In the genomic region with DNA sequence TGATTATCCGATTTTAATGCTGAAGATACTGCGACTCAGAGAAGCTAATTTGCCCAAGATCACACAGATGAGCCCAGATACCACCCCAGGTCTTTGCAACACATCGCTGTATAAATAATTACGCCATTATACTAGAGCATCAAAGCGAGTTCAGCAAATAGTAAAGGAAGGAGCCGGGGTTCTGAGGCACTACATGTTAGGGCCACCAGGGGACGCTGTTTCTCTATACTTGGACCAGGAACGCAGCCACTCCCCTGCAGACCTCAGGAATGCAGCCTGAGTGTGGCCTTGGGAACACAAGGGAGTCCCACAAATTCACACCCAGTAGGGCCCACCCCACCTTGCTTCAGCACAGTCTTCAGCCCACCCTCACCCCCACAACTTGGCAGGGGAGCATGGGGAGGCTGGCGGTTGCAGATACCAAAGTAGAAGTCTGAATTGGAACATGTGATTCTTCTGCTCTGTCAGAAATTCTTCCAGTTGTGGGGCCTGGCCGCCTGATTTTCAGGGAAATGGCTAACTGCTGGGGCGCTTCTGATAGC, we compare ENCODE assay signal across 1 cellular context.
TF ChIP-seq lines count a peak whose summit lies in the region.

No MANE protein-coding gene starts in this region.

TF ChIP-seq in SK-N-SH treated with all-trans-retinoic acid at 6 μM for 48 hours, 23 proteins besides CTCF, POLR2A, EP300 and RAD21 (continued from another document):
- TF ChIP-seq BACH2 (CRISPR knock-in tag; IDR thresholded peaks at IDR 0.05; ENCODE audit: borderline replicate concordance): no peak
TF ChIP-seq in SK-N-SH treated with all-trans-retinoic acid at 6 μM for 48 hours: peak in this region for 2.
